32 cellular contexts compared by ENCODE assay signal in the genomic region with DNA sequence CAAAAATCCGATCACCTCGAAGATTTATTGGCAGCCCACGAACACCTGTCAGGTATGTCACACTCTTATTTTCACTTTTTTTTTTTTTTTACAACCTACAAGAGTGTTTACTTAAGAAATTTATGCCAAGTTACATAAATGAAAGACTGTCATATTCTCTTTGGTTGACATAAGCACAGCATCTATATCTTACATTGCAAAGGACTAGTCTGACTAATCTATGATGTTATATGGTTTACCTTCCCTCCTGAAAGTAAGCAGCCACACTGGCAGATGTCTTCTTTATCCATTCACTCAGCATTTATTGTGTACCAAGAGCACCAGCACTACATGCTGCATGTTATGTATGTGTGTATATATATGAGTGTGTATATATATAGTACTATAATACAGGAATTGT.
"Had no signal": no experiment of that assay in that cellular context is flagged by ENCODE, and none has a peak within 500 bp of the region (broad histone marks: within the 10 kb centered on the region; RNA-seq: fewer than 3 reads in every experiment).

No MANE protein-coding gene starts in this region.

- H3K4me2 ChIP-seq: hepatocyte had no signal

- H3K4me3 ChIP-seq: esophagus muscularis mucosa, gastrocnemius medialis, heart left ventricle, hepatocyte had no signal

- ATAC-seq: activated CD8-positive, alpha-beta T cell treated with anti-CD3 and anti-CD28 coated beads for 36 hours; activated T-cell treated with anti-CD3 and anti-CD28 coated beads, Interleukin-2, amount 50 U/mL, for 4 hours; activated T-helper 17 cell treated with anti-CD3 and anti-CD28 coated beads, Interleukin-2, amount 50 U/mL, for 72 hours; effector memory CD8-positive, alpha-beta T cell; foreskin keratinocyte; gastrocnemius medialis; heart left ventricle; WTC11 had no signal

- H3K9me3 ChIP-seq: esophagus muscularis mucosa, gastrocnemius medialis, heart left ventricle had no signal

- DNase-seq: activated CD4-positive, alpha-beta T cell treated with anti-CD3 and anti-CD28 coated beads for 1 hour; activated CD4-positive, alpha-beta T cell treated with anti-CD3 and anti-CD28 coated beads for 4 hours; activated CD4-positive, alpha-beta T cell treated with anti-CD3 and anti-CD28 coated beads, Interleukin-2, amount 10 ng/mL, durations not matched to agents 7 days and 5 days; activated CD4-positive, alpha-beta T cell treated with anti-CD3 and anti-CD28 coated beads, Interleukin-2, amount 50 U/mL, for 48 hours; activated CD8-positive, alpha-beta memory T cell treated with anti-CD3 and anti-CD28 coated beads for 24 hours; activated CD8-positive, alpha-beta T cell treated with anti-CD3 and anti-CD28 coated beads for 36 hours; activated effector memory CD4-positive, alpha-beta T cell treated with Interleukin-2 at 50 U/mL for 16 hours; activated gamma-delta T cell treated with Interleukin-2 at 50 U/mL for 16 hours; activated naive CD4-positive, alpha-beta T cell treated with anti-CD3 and anti-CD28 coated beads, Interleukin-2, amount 50 U/mL, for 16 hours; activated naive CD4-positive, alpha-beta T cell treated with Interleukin-2 at 50 U/mL for 16 hours; activated T-cell treated with anti-CD3 and anti-CD28 coated beads, Interleukin-2, amount 50 U/mL, for 4 hours; amniotic stem cell; anterior cingulate cortex; brain microvascular endothelial cell; cortex of kidney; dermis blood vessel endothelial cell; effector CD4-positive, alpha-beta T cell; effector memory CD8-positive, alpha-beta T cell; erythroblast; foreskin keratinocyte; gastrocnemius medialis; glutamatergic neuron; heart left ventricle; T-helper 2 cell had no signal

- H3K4me1 ChIP-seq: esophagus muscularis mucosa, foreskin keratinocyte, gastrocnemius medialis, heart left ventricle had no signal

- H3K27ac ChIP-seq: brain microvascular endothelial cell, esophagus muscularis mucosa, foreskin keratinocyte, gastrocnemius medialis, heart left ventricle, hepatocyte, VCaP had no signal

- FAIRE-seq: astrocyte, bronchial epithelial cell, colon had no signal
